ENCODE assay signal across 37 cellular contexts in genomic region chr17:34045990-34046389, GRCh38.
DNase-seq lines count a peak whose midpoint lies in the region; ATAC-seq, FAIRE-seq and TF ChIP-seq lines count a peak whose summit lies in the region.
"Had no signal": no experiment of that assay in that cellular context is flagged by ENCODE, and none has a peak within 500 bp of the region (broad histone marks: within the 10 kb centered on the region; RNA-seq: fewer than 3 reads in every experiment).

No MANE protein-coding gene starts in this region.

- no peak overlapping the region for H3K4me3 Mint-ChIP-seq in GM23338
- H3K4me3 Mint-ChIP-seq: B cell; CD14-positive monocyte; CD4-positive, alpha-beta memory T cell; CD4-positive, alpha-beta T cell; CD4-positive, CD25-positive, alpha-beta regulatory T cell; CD8-positive, alpha-beta memory T cell; CD8-positive, alpha-beta T cell had no signal

- intact Hi-C loops in HepG2 (cut with micrococcal nuclease; ENCODE audit: unreplicated experiment) (no loop called here), right lobe of liver (cut with DNase I) (no loop called here), K562 (cut with micrococcal nuclease) (no loop called here), esophagus muscularis mucosa (cut with DNase I) (no loop called here), thyroid gland (cut with DNase I) (no loop called here)

- no peak overlapping the region for H3K9ac ChIP-seq in HepG2 (ENCODE audit: insufficient read depth, low read depth, low read length)
- no peak overlapping the region for H3K9ac ChIP-seq in K562 (ENCODE audit: insufficient read depth in 1 of 2, low read depth in 2 of 2, low read length in 2 of 2)
- H3K9ac ChIP-seq: BLaER1; BLaER1 treated with 17β-estradiol and CSF1 and Interleukin-3, amounts not matched to agents 10 nM and 100 nM had no signal

- H3K9me3 ChIP-seq in HepG2 (ENCODE audit: low read length) (peaks cover 51% of the 10 kb centered on the region), right lobe of liver (no peaks in the 10 kb centered on the region), K562 (replicated peaks; ENCODE audit: control insufficient read depth, insufficient read depth, low read depth, low read length) (no peaks in the 10 kb centered on the region), esophagus muscularis mucosa (peaks cover 0 to 8% (median 3%) of the 10 kb centered on the region in 4 donors), thyroid gland (no peaks in the 10 kb centered on the region)
- H3K9me3 ChIP-seq: A549, BE2C, Caco-2 had no signal

- H3K79me2 ChIP-seq in HepG2 (ENCODE audit: insufficient read depth, low read length) (no peaks in the 10 kb centered on the region), GM23338 (replicated peaks; ENCODE audit: insufficient read depth) (no peaks in the 10 kb centered on the region), K562 (ENCODE audit: control insufficient read depth, insufficient read depth, low read length) (no peaks in the 10 kb centered on the region)

- POLR2A ChIA-PET in HepG2 (lab: Yijun Ruan, JAX) (no interaction called here), K562 (lab: Yijun Ruan, JAX) (no interaction called here)

- no peaks in the 10 kb centered on the region for H3K4me1 Mint-ChIP-seq in GM23338
- H3K4me1 Mint-ChIP-seq: B cell; CD14-positive monocyte; CD4-positive, alpha-beta memory T cell; CD8-positive, alpha-beta memory T cell had no signal

- no peak for TF ChIP-seq POLR2A in HepG2 (IDR thresholded peaks at IDR 0.05; ENCODE audit: insufficient read depth in 1 of 2, low read depth in 2 of 2, low read length in 2 of 2)
- no peak for TF ChIP-seq POLR2A in right lobe of liver (IDR thresholded peaks at IDR 0.05)
- TF ChIP-seq POLR2A in K562 (conservative IDR thresholded peaks at IDR 0.05): no peak
- TF ChIP-seq POLR2A in esophagus muscularis mucosa (IDR thresholded peaks at IDR 0.05; ENCODE audit: low read depth): no peak
- TF ChIP-seq POLR2A in thyroid gland (IDR thresholded peaks at IDR 0.05): no peak

- H3K4me2 ChIP-seq in HepG2 (ENCODE audit: low read depth, low read length) (no peak overlapping the region), GM23338 (no peak overlapping the region), K562 (ENCODE audit: insufficient read depth, low read length) (no peak overlapping the region)
- H3K4me2 ChIP-seq: A549; BLaER1; BLaER1 treated with 17β-estradiol and CSF1 and Interleukin-3, amounts not matched to agents 10 nM and 100 nM had no signal

- H3K4me1 ChIP-seq in HepG2 (ENCODE audit: insufficient read depth, low read length): no peaks in the 10 kb centered on the region
- H3K4me1 ChIP-seq in right lobe of liver: no peaks in the 10 kb centered on the region
- no peaks in the 10 kb centered on the region for H3K4me1 ChIP-seq in GM23338 (ENCODE audit: insufficient read depth)
- no peaks in the 10 kb centered on the region for H3K4me1 ChIP-seq in K562 (replicated peaks in 1 of 2; ENCODE audit: control insufficient read depth in 2 of 2, insufficient read depth in 2 of 2, low read length in 2 of 2)
- no peaks in the 10 kb centered on the region for H3K4me1 ChIP-seq in esophagus muscularis mucosa
- H3K4me1 ChIP-seq in thyroid gland: no peaks in the 10 kb centered on the region
- H3K4me1 ChIP-seq: A549; BE2C; BLaER1; BLaER1 treated with 17β-estradiol and CSF1 and Interleukin-3, amounts not matched to agents 10 nM and 100 nM; Caco-2 had no signal

- TF ChIP-seq EP300 in HepG2 (IDR thresholded peaks at IDR 0.05; ENCODE audit: low read depth in 2 of 2, low read length in 2 of 2) (no peak), HepG2 (CRISPR knock-in tag; IDR thresholded peaks at IDR 0.05; ENCODE audit: borderline replicate concordance) (no peak), K562 (IDR thresholded peaks at IDR 0.05; ENCODE audit: low read length) (no peak), esophagus muscularis mucosa (IDR thresholded peaks at IDR 0.05) (no peak)

- in situ Hi-C loops in HepG2 (cut with HindIII; ENCODE audit: extremely low pct_ligation_motif_present, low pct_unique_long_range_greater_than_20kb) (no loop called here), K562 (cut with MboI) (no loop called here)

- no peak for ATAC-seq in HepG2
- no peak for ATAC-seq in right lobe of liver
- ATAC-seq in GM23338: no peak
- ATAC-seq in K562: no peak
- no peak for ATAC-seq in stimulated activated naive CD8-positive, alpha-beta T cell treated with anti-CD3 and anti-CD28 coated beads, Interleukin-15, Interleukin-2, amounts not matched to agents 100 U/mL and 50 U/mL, for 24 hours
- ATAC-seq: A549; CD8-positive, alpha-beta T cell had no signal

- H3K36me3 Mint-ChIP-seq in GM23338 (ENCODE audit: low read depth): 0 out of 3 replicates have a peak, but pooled peaks cover 3% of the 10 kb centered on the region
- H3K36me3 Mint-ChIP-seq: CD14-positive monocyte; CD4-positive, alpha-beta memory T cell; CD4-positive, CD25-positive, alpha-beta regulatory T cell; CD8-positive, alpha-beta memory T cell; CD8-positive, alpha-beta T cell had no signal

- no peak overlapping the region for H3K27ac Mint-ChIP-seq in GM23338
- H3K27ac Mint-ChIP-seq: B cell; CD14-positive monocyte; CD4-positive, alpha-beta memory T cell; CD4-positive, alpha-beta T cell; CD4-positive, CD25-positive, alpha-beta regulatory T cell; CD8-positive, alpha-beta memory T cell; CD8-positive, alpha-beta T cell had no signal

- WGBS in HepG2 (ENCODE audit: low lambda C conversion rate): 2% methylated on average over 2 of the region's 2 CpGs
- 49% methylated on average over 2 of the region's 2 CpGs for WGBS in right lobe of liver (ENCODE audit: insufficient coverage, low coverage, low lambda C conversion rate, missing lambda C conversion rate)
- WGBS in K562 (ENCODE audit: insufficient coverage, low coverage, missing lambda C conversion rate): 0% methylated on average over 2 of the region's 2 CpGs
- 79% methylated on average over 2 of the region's 2 CpGs for WGBS in esophagus muscularis mucosa
- WGBS in thyroid gland, 2 donors: 83 to 90% methylated on average over 2 of the region's 2 CpGs

- FAIRE-seq in HepG2 (lab: Jason Lieb, UNC) (no peak), K562 (lab: Jason Lieb, UNC) (no peak)
- FAIRE-seq: A204.1, A549, D721Med had no signal

- no peak overlapping the region for H3K4me3 ChIP-seq in HepG2 (replicated peaks in 1 of 3; ENCODE audit: insufficient read depth in 1 of 3, low read depth in 2 of 3, low read length in 3 of 3)
- H3K4me3 ChIP-seq in right lobe of liver: no peak overlapping the region
- no peak overlapping the region for H3K4me3 ChIP-seq in GM23338
- H3K4me3 ChIP-seq in K562: no peak overlapping the region
- H3K4me3 ChIP-seq in esophagus muscularis mucosa: no peak overlapping the region
- no peak overlapping the region for H3K4me3 ChIP-seq in thyroid gland (replicated peaks in 1 of 3)
- H3K4me3 ChIP-seq: A549; BLaER1; BLaER1 treated with 17β-estradiol and CSF1 and Interleukin-3, amounts not matched to agents 10 nM and 100 nM had no signal

- H3K9me3 Mint-ChIP-seq in GM23338: peaks cover 7% of the 10 kb centered on the region; the same call in 2 of the 3 replicates
- H3K9me3 Mint-ChIP-seq: CD4-positive, alpha-beta T cell had no signal

- H3K27me3 ChIP-seq in HepG2 (ENCODE audit: control insufficient read depth in 1 of 2, insufficient read depth in 2 of 2, low read length in 2 of 2): no peaks in the 10 kb centered on the region
- no peaks in the 10 kb centered on the region for H3K27me3 ChIP-seq in right lobe of liver
- no peaks in the 10 kb centered on the region for H3K27me3 ChIP-seq in GM23338 (ENCODE audit: insufficient read depth)
- H3K27me3 ChIP-seq in K562 (ENCODE audit: control insufficient read depth in 2 of 2, insufficient read depth in 2 of 2, low read length in 2 of 2): 0 out of 5 replicates have a peak, but pooled peaks cover 0 to 2% of the 10 kb centered on the region in 2 experiments
- H3K27me3 ChIP-seq in esophagus muscularis mucosa: peaks cover 0 to 24% (median 0%) of the 10 kb centered on the region in 4 donors
- H3K27me3 ChIP-seq in thyroid gland: no peaks in the 10 kb centered on the region
- H3K27me3 ChIP-seq: BLaER1; BLaER1 treated with 17β-estradiol and CSF1 and Interleukin-3, amounts not matched to agents 10 nM and 100 nM had no signal

- no peaks in the 10 kb centered on the region for H3F3A ChIP-seq in GM23338 (replicated peaks; ENCODE audit: low read depth)

- no TSS peak for BruUV-seq in HepG2 (replicated peaks; lab: Mats Ljungman, UMichigan)
- BruUV-seq in K562 (replicated peaks; lab: Mats Ljungman, UMichigan): no TSS peak

- H4K20me1 ChIP-seq in HepG2 (ENCODE audit: insufficient read depth, low read length) (no peaks in the 10 kb centered on the region), GM23338 (replicated peaks; ENCODE audit: insufficient read depth) (no peaks in the 10 kb centered on the region), K562 (replicated peaks; ENCODE audit: control insufficient read depth, insufficient read depth, low read length) (no peaks in the 10 kb centered on the region)
- H4K20me1 ChIP-seq: BLaER1; BLaER1 treated with 17β-estradiol and CSF1 and Interleukin-3, amounts not matched to agents 10 nM and 100 nM had no signal

- 0 out of 2 replicates have a peak, but pooled peaks cover 9% of the 10 kb centered on the region for H3K9me2 ChIP-seq in GM23338 (ENCODE audit: insufficient read depth)

- H3K36me3 ChIP-seq in HepG2 (replicated peaks in 1 of 2; ENCODE audit: control insufficient read depth in 1 of 2, insufficient read depth in 2 of 2, low read length in 2 of 2) (no peaks in the 10 kb centered on the region), right lobe of liver (no peaks in the 10 kb centered on the region), GM23338 (ENCODE audit: insufficient read depth) (no peaks in the 10 kb centered on the region), K562 (ENCODE audit: control insufficient read depth, insufficient read depth, low read length) (no peaks in the 10 kb centered on the region), esophagus muscularis mucosa (no peaks in the 10 kb centered on the region), thyroid gland (no peaks in the 10 kb centered on the region)
- H3K36me3 ChIP-seq: BE2C; BLaER1; BLaER1 treated with 17β-estradiol and CSF1 and Interleukin-3, amounts not matched to agents 10 nM and 100 nM had no signal

- CTCF ChIA-PET in HepG2 (lab: Yijun Ruan, JAX; ENCODE audit: low intra/inter-chr PET ratio, low total read pairs): no interaction called here
- CTCF ChIA-PET in K562 (lab: Yijun Ruan, JAX; ENCODE audit: low intra/inter-chr PET ratio): no interaction called here

- H3K27ac ChIP-seq in HepG2 (ENCODE audit: extremely low read length, insufficient read depth, low read length) (no peak overlapping the region), right lobe of liver (no peak overlapping the region), GM23338 (ENCODE audit: low read depth) (no peak overlapping the region), K562 (ENCODE audit: extremely low read depth, low read depth, low read length) (no peak overlapping the region), esophagus muscularis mucosa (replicated peaks in 1 of 4) (no peak overlapping the region), thyroid gland (no peak overlapping the region)
- H3K27ac ChIP-seq: 22Rv1; A549; BLaER1; BLaER1 treated with 17β-estradiol and CSF1 and Interleukin-3, amounts not matched to agents 10 nM and 100 nM; C4-2B had no signal

- DNase-seq in HepG2 (ENCODE audit: low spot score) (no peak), right lobe of liver (no peak), GM23338 (ENCODE audit: low spot score) (no peak), K562 (ENCODE audit: extremely low read depth in 1 of 4, low spot score in 3 of 4) (no peak), esophagus muscularis mucosa (ENCODE audit: extremely low spot score) (peak; percentile 57), retina (no peak), thyroid gland (no peak)
- DNase-seq in stimulated activated naive CD8-positive, alpha-beta T cell treated with anti-CD3 and anti-CD28 coated beads, Interleukin-15, Interleukin-2, amounts not matched to agents 100 U/mL and 50 U/mL, for 24 hours: no peak
- DNase-seq: 8988T; ACHN; AML-193; BE2C; C1 segment of cervical spinal cord; Caco-2; Calu3; CD4-positive, alpha-beta memory T cell; CD4-positive, alpha-beta T cell; CD4-positive, CD25-positive, alpha-beta regulatory T cell; CD8-positive, alpha-beta memory T cell; CD8-positive, alpha-beta T cell; COR-L47; DMS 273 treated with DMSO at 0.1 percent for 48 hours; DMS153; DMS53; DMS79; DMS79 treated with DMSO at 0.1 percent for 48 hours; DND-41; EL had no signal

- TF ChIP-seq CTCF in HepG2 (CRISPR knock-in tag; IDR thresholded peaks at IDR 0.05): no peak
- TF ChIP-seq CTCF in right lobe of liver (IDR thresholded peaks at IDR 0.05): no peak
- no peak for TF ChIP-seq CTCF in GM23338 (conservative IDR thresholded peaks at IDR 0.05; ENCODE audit: low read depth in 2 of 2)
- no peak for TF ChIP-seq CTCF in K562 (IDR thresholded peaks at IDR 0.05 in 2 of 3, conservative IDR thresholded peaks at IDR 0.05 in 1 of 3; ENCODE audit: insufficient read depth in 2 of 3, low read depth in 1 of 3, low read length in 3 of 3)
- no peak for TF ChIP-seq CTCF in esophagus muscularis mucosa (IDR thresholded peaks at IDR 0.05)
- TF ChIP-seq CTCF in thyroid gland (IDR thresholded peaks at IDR 0.05): no peak

- TF ChIP-seq RAD21 in HepG2 (CRISPR knock-in tag; IDR thresholded peaks at IDR 0.05) (no peak), K562 (CRISPR knock-in tag; conservative IDR thresholded peaks at IDR 0.05 in 1 of 2, IDR thresholded peaks at IDR 0.05 in 1 of 2) (no peak)

- H3K27me3 Mint-ChIP-seq in GM23338 (ENCODE audit: insufficient read depth, low read depth, poor library complexity): no peaks in the 10 kb centered on the region

- H3K9me1 ChIP-seq in K562 (ENCODE audit: control insufficient read depth, insufficient read depth, low read length): no peaks in the 10 kb centered on the region

- H2AFZ ChIP-seq in HepG2 (ENCODE audit: low read length) (no peak overlapping the region), GM23338 (no peak overlapping the region), K562 (ENCODE audit: low read depth, low read length) (no peak overlapping the region)

Comparison
In these comparisons a context has a peak if more than half of its experiments do, and no peak if none do; other contexts are left out.
1. Of the 241 proteins assayed by ChIP-seq in both HepG2 and K562: peak only in HepG2: CEBPB; only in K562: TFE3; in both: none; in neither: 239.